8 cellular contexts compared by ENCODE assay signal in genomic region chr17:44968225-44969143, GRCh38. TPM values are rescaled to one million over a fixed set of nuclear protein-coding genes. Genes with fewer than 3 reads are reported as not detected.
DNase-seq lines count a peak whose midpoint lies in the region; ATAC-seq and TF ChIP-seq lines count a peak whose summit lies in the region.

Gene C1QL1 (minus strand): TSS chr17:44968303. CDS start chr17:44968048, 255 bp downstream.

- TF ChIP-seq EP300 in stomach (IDR thresholded peaks at IDR 0.05) = no peak

- peak within 1 kb of the TSS; percentile 96 for H2BK15ac ChIP-seq in neuronal stem cell (ENCODE audit: low read length)

- peak within 1 kb of the TSS; percentile 98 for H3K18ac ChIP-seq in neuronal stem cell (ENCODE audit: low read length)

- peaks cover 23 to 81% (median 63%) of the 10 kb centered on the region in 3 experiments for H3K27me3 ChIP-seq in neuronal stem cell (ENCODE audit: control insufficient read depth in 3 of 3, insufficient read depth in 3 of 3, low read depth in 1 of 3, low read length in 3 of 3)
- peaks cover 8 to 94% (median 68%) of the 10 kb centered on the region in 3 donors for H3K27me3 ChIP-seq in stomach

- peak within 1 kb of the TSS; percentile 99 for H2AK5ac ChIP-seq in neuronal stem cell (ENCODE audit: low read depth, low read length)

- peak within 1 kb of the TSS; percentile 95 for H2AFZ ChIP-seq in neuronal stem cell (ENCODE audit: low read length)

- H4K8ac ChIP-seq in neuronal stem cell (ENCODE audit: low read depth, low read length) = no peak within 1 kb of the TSS

- H3K36me3 ChIP-seq in neuronal stem cell (replicated peaks in 1 of 2; ENCODE audit: control insufficient read depth in 2 of 2, insufficient read depth in 2 of 2, low read length in 2 of 2) (no peaks in the 10 kb centered on the region), stomach (no peaks in the 10 kb centered on the region)

- DNase-seq in DMS114 treated with DMSO at 0.1 percent for 48 hours (lab: John Stamatoyannopoulos, UW; ENCODE audit: unreplicated experiment) (peak; percentile 71), Kasumi-1 (lab: John Stamatoyannopoulos, UW) (peak; percentile 74), SHP77 (lab: John Stamatoyannopoulos, UW) (peak; percentile 78 to 86), activated gamma-delta T cell (lab: John Stamatoyannopoulos, UW) (peak; percentile 72), foreskin melanocyte (peak; percentile 74), neuronal stem cell (ENCODE audit: low spot score) (peak; percentile 95), stomach (peak; percentile 92)

- H3K4me3 ChIP-seq in neuronal stem cell (ENCODE audit: low read length in 2 of 2) (peak within 1 kb of the TSS; percentile 61 to 78), stomach (peak within 1 kb of the TSS; percentile 38 to 55 (median 50))

- peak within 1 kb of the TSS; percentile 66 for H3K4ac ChIP-seq in neuronal stem cell (ENCODE audit: low read length)

- peak within 1 kb of the TSS; percentile 97 for H2BK120ac ChIP-seq in neuronal stem cell (ENCODE audit: low read depth, low read length)

- no peak within 1 kb of the TSS for H4K91ac ChIP-seq in neuronal stem cell (ENCODE audit: low read depth, low read length, poor library complexity)

- H3K4me1 ChIP-seq in neuronal stem cell (ENCODE audit: control insufficient read depth in 2 of 2, insufficient read depth in 1 of 2, low read depth in 1 of 2, low read length in 2 of 2) (peaks cover 19% of the 10 kb centered on the region in 2 donors), stomach (peaks cover 36 to 44% (median 39%) of the 10 kb centered on the region in 4 donors)

- no peak for TF ChIP-seq CTCF in stomach (IDR thresholded peaks at IDR 0.05)

- H3K14ac ChIP-seq in neuronal stem cell (ENCODE audit: low read length) = peak within 1 kb of the TSS; percentile 94

- WGBS in neuronal stem cell (ENCODE audit: extremely low coverage in 2 of 2, insufficient read length in 2 of 2, insufficient replicate concordance in 1 of 2), 2 donors = no CpG with 5 or more reads among the region's 81 CpGs
- 2 to 6% (median 4%) methylated on average over 63 to 81 of the region's 81 CpGs for WGBS in stomach, 5 donors

- H3K23ac ChIP-seq in neuronal stem cell (ENCODE audit: low read depth, low read length, poor library complexity) = peak within 1 kb of the TSS; percentile 91

- intact Hi-C loops in stomach (cut with DNase I; ENCODE audit: low total_unique reads) = no loop called here

- TF ChIP-seq POLR2A in stomach (IDR thresholded peaks at IDR 0.05) = no peak

- peak within 1 kb of the TSS; percentile 12 for H2BK12ac ChIP-seq in neuronal stem cell (ENCODE audit: low read length)

- H3K4me2 ChIP-seq in neuronal stem cell (ENCODE audit: insufficient read depth, low read length, poor library complexity, severe bottlenecking) = peak within 1 kb of the TSS; percentile 97

- peak within 1 kb of the TSS; percentile 79 for H3K9ac ChIP-seq in neuronal stem cell (ENCODE audit: low read depth, low read length, poor library complexity)

- peak within 1 kb of the TSS; percentile 88 for H3K27ac ChIP-seq in neuronal stem cell (replicated peaks; ENCODE audit: low read length)
- peak within 1 kb of the TSS in 1 of 5 donors; percentile 35 for H3K27ac ChIP-seq in stomach

- peak within 1 kb of the TSS; percentile 82 for H2BK5ac ChIP-seq in neuronal stem cell (ENCODE audit: low read length)

- H3K9me3 ChIP-seq in neuronal stem cell (replicated peaks in 1 of 2; ENCODE audit: control insufficient read depth in 2 of 2, insufficient read depth in 1 of 2, low read depth in 1 of 2, low read length in 2 of 2) (no peaks in the 10 kb centered on the region), stomach (no peaks in the 10 kb centered on the region)

- H3K79me1 ChIP-seq in neuronal stem cell (ENCODE audit: low read depth, low read length) = peaks cover 5% of the 10 kb centered on the region

- ATAC-seq in GM21786 (IDR thresholded peaks at IDR 0.05; ENCODE audit: unreplicated experiment) = peak; percentile 84

RNA-seq across cellular contexts. Expression of gene C1QL1, which starts in this region (rescaled TPM):
- 8.7 TPM for polyA plus RNA-seq in neuronal stem cell (2013, experiment 1 of 2)
- polyA plus RNA-seq in neuronal stem cell (2013, experiment 2 of 2) = 8.7 TPM
- 10 to 100 TPM in 2 of 5 donors, 1 to 10 TPM in 2, not detected in 1; 2.2 to 16.3 (median 8.1) TPM for total RNA-seq in stomach
- polyA plus RNA-seq in stomach = 1 to 10 TPM; 2.9 to 8.6 (median 5.2) TPM
